ENCODE assay signal across 8 cellular contexts in the genomic region with DNA sequence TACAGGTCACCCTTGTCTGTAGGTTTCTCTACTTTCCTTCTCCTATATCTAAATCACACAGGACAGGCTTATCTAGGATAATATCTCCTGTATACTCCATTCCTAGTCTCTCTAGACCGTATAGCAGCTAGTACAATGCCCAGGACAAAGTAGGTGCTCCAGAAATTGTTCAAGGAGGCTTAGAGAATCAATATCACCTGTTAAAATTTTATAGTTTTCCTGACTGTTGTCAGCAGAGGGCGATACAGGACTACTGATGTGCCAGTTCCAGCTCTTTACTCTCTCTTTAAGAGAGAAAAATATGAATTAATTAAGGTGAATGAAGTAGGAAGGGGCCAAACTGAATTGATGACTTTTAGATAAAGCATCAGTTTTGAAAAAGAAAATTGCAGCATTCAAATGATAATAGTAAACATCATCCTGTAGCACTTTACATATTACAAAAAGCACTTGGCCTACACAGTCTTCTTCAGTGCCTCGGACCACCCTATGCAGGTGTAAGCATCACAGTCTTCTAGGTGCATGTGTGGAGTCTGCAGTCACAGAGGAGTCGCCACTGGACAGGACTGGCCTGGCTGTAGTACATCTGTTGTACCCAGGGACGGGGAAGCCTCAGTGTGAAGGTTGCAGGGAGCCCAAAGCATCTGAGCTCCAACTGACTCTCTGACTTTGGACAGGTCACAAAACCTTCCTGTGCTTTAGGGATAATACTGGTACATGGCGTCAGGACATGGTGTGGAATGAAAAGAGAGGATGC.
DNase-seq lines count a peak whose midpoint lies in the region; ATAC-seq and TF ChIP-seq lines count a peak whose summit lies in the region.

No MANE protein-coding gene starts in this region.

- no peaks in the 10 kb centered on the region for H3K27me3 Mint-ChIP-seq in memory B cell

- intact Hi-C loops in colonic mucosa (cut with DNase I): loop anchor here (2.0 to 5.0 kb wide), 2 partner anchors 797 to 908 kb away; no protein-coding TSS in a partner anchor

- H2AFZ ChIP-seq in Loucy (ENCODE audit: low read length) (no peak overlapping the region), SU-DHL-6 (ENCODE audit: low read depth, low read length, severe bottlenecking) (no peak overlapping the region)

- no peaks in the 10 kb centered on the region for H4K20me1 ChIP-seq in Loucy (ENCODE audit: insufficient read depth, low read length, poor library complexity, severe bottlenecking)
- H4K20me1 ChIP-seq in SU-DHL-6 (ENCODE audit: low read depth, low read length): no peaks in the 10 kb centered on the region

- H3K4me3 Mint-ChIP-seq in memory B cell: no peak overlapping the region

- H3K36me3 ChIP-seq in Loucy (ENCODE audit: insufficient read depth, low read length): no peaks in the 10 kb centered on the region
- H3K36me3 ChIP-seq in SU-DHL-6 (ENCODE audit: low read length): no peaks in the 10 kb centered on the region
- no peaks in the 10 kb centered on the region for H3K36me3 ChIP-seq in colonic mucosa

- H3K4me3 ChIP-seq in Loucy (ENCODE audit: low read length, poor library complexity, severe bottlenecking) (no peak overlapping the region), SU-DHL-6 (ENCODE audit: insufficient read depth, low read length, poor library complexity, severe bottlenecking) (no peak overlapping the region), colonic mucosa (no peak overlapping the region)

- H3K9me2 ChIP-seq in Loucy (replicated peaks; ENCODE audit: low read depth, low read length): no peaks in the 10 kb centered on the region
- H3K9me2 ChIP-seq in SU-DHL-6 (replicated peaks; ENCODE audit: insufficient read depth, low read length): no peaks in the 10 kb centered on the region

- H3K27ac Mint-ChIP-seq in memory B cell: no peak overlapping the region

- peak; percentile 37 for ATAC-seq in memory B cell (ENCODE audit: low read depth)
- ATAC-seq in HG02759 (IDR thresholded peaks at IDR 0.05; ENCODE audit: unreplicated experiment): no peak
- ATAC-seq in HG03039 (IDR thresholded peaks at IDR 0.05; ENCODE audit: unreplicated experiment): no peak

- H3K79me2 ChIP-seq in Loucy (ENCODE audit: insufficient read depth, low read length): no peaks in the 10 kb centered on the region
- H3K79me2 ChIP-seq in SU-DHL-6 (ENCODE audit: insufficient read depth, low read length): no peaks in the 10 kb centered on the region

- peaks cover 39% of the 10 kb centered on the region for H3K4me1 Mint-ChIP-seq in memory B cell

- H3F3A ChIP-seq in Loucy (ENCODE audit: low read depth): no peaks in the 10 kb centered on the region
- peaks cover 5% of the 10 kb centered on the region for H3F3A ChIP-seq in SU-DHL-6 (ENCODE audit: insufficient read depth)

- H3K9me3 Mint-ChIP-seq in memory B cell: peaks cover 2% of the 10 kb centered on the region

- TF ChIP-seq CTCF in Loucy (conservative IDR thresholded peaks at IDR 0.05; ENCODE audit: low read length) (peak; percentile 92), SU-DHL-6 (IDR thresholded peaks at IDR 0.05; ENCODE audit: insufficient read depth, low read length, poor library complexity, severe bottlenecking) (peak; percentile 67), colonic mucosa (IDR thresholded peaks at IDR 0.05) (peak; percentile 43)

- H3K36me3 Mint-ChIP-seq in memory B cell: peaks cover 2% of the 10 kb centered on the region

- H3K4me2 ChIP-seq in Loucy (ENCODE audit: low read depth, low read length, poor library complexity, severe bottlenecking) (no peak overlapping the region), SU-DHL-6 (ENCODE audit: low read depth, low read length, poor library complexity, severe bottlenecking) (no peak overlapping the region)

- no peaks in the 10 kb centered on the region for H3K27me3 ChIP-seq in Loucy (ENCODE audit: insufficient read depth, low read length, poor library complexity, severe bottlenecking)
- H3K27me3 ChIP-seq in SU-DHL-6 (ENCODE audit: low read length): no peaks in the 10 kb centered on the region
- H3K27me3 ChIP-seq in colonic mucosa: no peaks in the 10 kb centered on the region

- H3K9ac ChIP-seq in Loucy (ENCODE audit: low read depth, low read length, poor library complexity, severe bottlenecking) (no peak overlapping the region), SU-DHL-6 (ENCODE audit: low read length) (no peak overlapping the region), colonic mucosa (ENCODE audit: low read depth in 2 of 2, low read length in 2 of 2) (no peak overlapping the region)

- DNase-seq in SIG-M5 treated with dmso at 0.1 percent for 504 hours (lab: John Stamatoyannopoulos, UW; ENCODE audit: unreplicated experiment) (peak; percentile 25), SIG-M5 (lab: John Stamatoyannopoulos, UW) (no peak), colonic mucosa (peak; percentile 34), memory B cell (ENCODE audit: low spot score in 2 of 2) (peak; percentile 44 to 60)

- H3K4me1 ChIP-seq in Loucy (ENCODE audit: insufficient read depth, low read length, poor library complexity, severe bottlenecking): no peaks in the 10 kb centered on the region
- H3K4me1 ChIP-seq in colonic mucosa: no peaks in the 10 kb centered on the region

- H3K9me3 ChIP-seq in Loucy (ENCODE audit: insufficient read depth, low read depth, low read length) (no peaks in the 10 kb centered on the region), SU-DHL-6 (ENCODE audit: insufficient read depth, low read length) (no peaks in the 10 kb centered on the region), colonic mucosa (no peaks in the 10 kb centered on the region)

- H3K27ac ChIP-seq in SU-DHL-6 (ENCODE audit: low read depth, low read length) (peak overlapping the region; percentile 39), colonic mucosa (no peak overlapping the region)
